ENCODE assay signal across 1 cellular context in genomic region chr2:217924346-217924901, GRCh38.
TF ChIP-seq lines count a peak whose summit lies in the region.

No MANE protein-coding gene starts in this region.

TF ChIP-seq in liver, 16 proteins besides CTCF, POLR2A, EP300 and RAD21 (continued from another document):
- no peak for TF ChIP-seq HNF4A (conservative IDR thresholded peaks at IDR 0.05)
- no peak for TF ChIP-seq EGR1 (IDR thresholded peaks at IDR 0.05; ENCODE audit: low read depth in 2 of 2)
- TF ChIP-seq ZBTB33 (IDR thresholded peaks at IDR 0.05): no peak
- no peak for TF ChIP-seq FOXA1 (IDR thresholded peaks at IDR 0.05)
- no peak for TF ChIP-seq GABPA (IDR thresholded peaks at IDR 0.05 in 1 of 2, conservative IDR thresholded peaks at IDR 0.05 in 1 of 2)
- TF ChIP-seq SP1 (IDR thresholded peaks at IDR 0.05): no peak
- TF ChIP-seq YY1 (IDR thresholded peaks at IDR 0.05): no peak
- no peak for TF ChIP-seq NR2F2 (IDR thresholded peaks at IDR 0.05)
